1 cellular context compared by ENCODE assay signal in the genomic region with DNA sequence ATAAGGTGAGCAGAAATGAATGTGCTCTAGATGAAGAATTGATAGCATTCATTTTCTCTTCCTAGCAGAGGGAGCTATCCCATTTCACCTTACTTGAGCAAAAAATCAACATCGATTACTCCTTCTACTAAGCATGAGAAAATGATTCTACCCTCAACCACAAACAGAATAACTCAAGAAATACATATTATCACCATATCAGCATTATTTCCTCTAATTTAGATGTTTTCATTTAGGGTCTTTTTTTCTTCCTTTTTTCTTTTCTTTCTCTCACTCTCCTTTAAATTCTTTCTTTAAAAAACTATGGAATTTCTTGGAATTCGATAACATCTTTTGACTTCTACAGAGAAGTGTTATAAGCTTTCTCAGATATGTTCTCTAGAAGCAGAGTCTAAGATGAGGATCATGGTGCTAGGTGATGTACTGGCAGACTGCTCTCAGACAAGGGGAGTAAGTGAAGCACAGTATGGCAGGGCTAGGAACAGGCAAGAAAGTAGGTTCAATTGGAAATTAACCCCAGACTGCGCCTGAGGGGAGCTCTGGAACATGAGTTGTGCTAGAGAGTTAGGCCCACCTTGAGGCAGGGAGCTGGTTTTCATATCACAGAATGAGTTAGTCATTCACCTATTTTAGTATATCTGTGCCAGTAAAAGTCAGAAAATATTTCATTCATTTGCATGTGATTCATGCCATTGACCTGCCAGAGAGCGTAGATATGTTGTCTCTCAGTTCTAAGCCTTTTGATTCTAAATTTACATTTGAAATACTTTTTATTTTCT.
TF ChIP-seq lines count a peak whose summit lies in the region.

No MANE protein-coding gene starts in this region.

TF ChIP-seq in SK-N-SH, 30 proteins besides CTCF, POLR2A, EP300 and RAD21 (continued from another document):
- TF ChIP-seq, protein P1, sequence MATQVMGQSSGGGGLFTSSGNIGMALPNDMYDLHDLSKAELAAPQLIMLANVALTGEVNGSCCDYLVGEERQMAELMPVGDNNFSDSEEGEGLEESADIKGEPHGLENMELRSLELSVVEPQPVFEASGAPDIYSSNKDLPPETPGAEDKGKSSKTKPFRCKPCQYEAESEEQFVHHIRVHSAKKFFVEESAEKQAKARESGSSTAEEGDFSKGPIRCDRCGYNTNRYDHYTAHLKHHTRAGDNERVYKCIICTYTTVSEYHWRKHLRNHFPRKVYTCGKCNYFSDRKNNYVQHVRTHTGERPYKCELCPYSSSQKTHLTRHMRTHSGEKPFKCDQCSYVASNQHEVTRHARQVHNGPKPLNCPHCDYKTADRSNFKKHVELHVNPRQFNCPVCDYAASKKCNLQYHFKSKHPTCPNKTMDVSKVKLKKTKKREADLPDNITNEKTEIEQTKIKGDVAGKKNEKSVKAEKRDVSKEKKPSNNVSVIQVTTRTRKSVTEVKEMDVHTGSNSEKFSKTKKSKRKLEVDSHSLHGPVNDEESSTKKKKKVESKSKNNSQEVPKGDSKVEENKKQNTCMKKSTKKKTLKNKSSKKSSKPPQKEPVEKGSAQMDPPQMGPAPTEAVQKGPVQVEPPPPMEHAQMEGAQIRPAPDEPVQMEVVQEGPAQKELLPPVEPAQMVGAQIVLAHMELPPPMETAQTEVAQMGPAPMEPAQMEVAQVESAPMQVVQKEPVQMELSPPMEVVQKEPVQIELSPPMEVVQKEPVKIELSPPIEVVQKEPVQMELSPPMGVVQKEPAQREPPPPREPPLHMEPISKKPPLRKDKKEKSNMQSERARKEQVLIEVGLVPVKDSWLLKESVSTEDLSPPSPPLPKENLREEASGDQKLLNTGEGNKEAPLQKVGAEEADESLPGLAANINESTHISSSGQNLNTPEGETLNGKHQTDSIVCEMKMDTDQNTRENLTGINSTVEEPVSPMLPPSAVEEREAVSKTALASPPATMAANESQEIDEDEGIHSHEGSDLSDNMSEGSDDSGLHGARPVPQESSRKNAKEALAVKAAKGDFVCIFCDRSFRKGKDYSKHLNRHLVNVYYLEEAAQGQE (IDR thresholded peaks at IDR 0.05; ENCODE audit: low read depth, low read length): no peak
- TF ChIP-seq, protein P2, sequence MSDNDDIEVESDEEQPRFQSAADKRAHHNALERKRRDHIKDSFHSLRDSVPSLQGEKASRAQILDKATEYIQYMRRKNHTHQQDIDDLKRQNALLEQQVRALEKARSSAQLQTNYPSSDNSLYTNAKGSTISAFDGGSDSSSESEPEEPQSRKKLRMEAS (IDR thresholded peaks at IDR 0.05; ENCODE audit: low read depth): no peak
- TF ChIP-seq, protein P3, sequence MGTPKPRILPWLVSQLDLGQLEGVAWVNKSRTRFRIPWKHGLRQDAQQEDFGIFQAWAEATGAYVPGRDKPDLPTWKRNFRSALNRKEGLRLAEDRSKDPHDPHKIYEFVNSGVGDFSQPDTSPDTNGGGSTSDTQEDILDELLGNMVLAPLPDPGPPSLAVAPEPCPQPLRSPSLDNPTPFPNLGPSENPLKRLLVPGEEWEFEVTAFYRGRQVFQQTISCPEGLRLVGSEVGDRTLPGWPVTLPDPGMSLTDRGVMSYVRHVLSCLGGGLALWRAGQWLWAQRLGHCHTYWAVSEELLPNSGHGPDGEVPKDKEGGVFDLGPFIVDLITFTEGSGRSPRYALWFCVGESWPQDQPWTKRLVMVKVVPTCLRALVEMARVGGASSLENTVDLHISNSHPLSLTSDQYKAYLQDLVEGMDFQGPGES (IDR thresholded peaks at IDR 0.05; ENCODE audit: low read depth, low read length): no peak
- no peak for TF ChIP-seq TAF1 (IDR thresholded peaks at IDR 0.05; ENCODE audit: borderline replicate concordance, low read depth, low read length)
- no peak for TF ChIP-seq NFIC (IDR thresholded peaks at IDR 0.05; ENCODE audit: borderline replicate concordance)
- no peak for TF ChIP-seq TEAD4 (IDR thresholded peaks at IDR 0.05; ENCODE audit: borderline replicate concordance, insufficient read depth)
